In the genomic region with DNA sequence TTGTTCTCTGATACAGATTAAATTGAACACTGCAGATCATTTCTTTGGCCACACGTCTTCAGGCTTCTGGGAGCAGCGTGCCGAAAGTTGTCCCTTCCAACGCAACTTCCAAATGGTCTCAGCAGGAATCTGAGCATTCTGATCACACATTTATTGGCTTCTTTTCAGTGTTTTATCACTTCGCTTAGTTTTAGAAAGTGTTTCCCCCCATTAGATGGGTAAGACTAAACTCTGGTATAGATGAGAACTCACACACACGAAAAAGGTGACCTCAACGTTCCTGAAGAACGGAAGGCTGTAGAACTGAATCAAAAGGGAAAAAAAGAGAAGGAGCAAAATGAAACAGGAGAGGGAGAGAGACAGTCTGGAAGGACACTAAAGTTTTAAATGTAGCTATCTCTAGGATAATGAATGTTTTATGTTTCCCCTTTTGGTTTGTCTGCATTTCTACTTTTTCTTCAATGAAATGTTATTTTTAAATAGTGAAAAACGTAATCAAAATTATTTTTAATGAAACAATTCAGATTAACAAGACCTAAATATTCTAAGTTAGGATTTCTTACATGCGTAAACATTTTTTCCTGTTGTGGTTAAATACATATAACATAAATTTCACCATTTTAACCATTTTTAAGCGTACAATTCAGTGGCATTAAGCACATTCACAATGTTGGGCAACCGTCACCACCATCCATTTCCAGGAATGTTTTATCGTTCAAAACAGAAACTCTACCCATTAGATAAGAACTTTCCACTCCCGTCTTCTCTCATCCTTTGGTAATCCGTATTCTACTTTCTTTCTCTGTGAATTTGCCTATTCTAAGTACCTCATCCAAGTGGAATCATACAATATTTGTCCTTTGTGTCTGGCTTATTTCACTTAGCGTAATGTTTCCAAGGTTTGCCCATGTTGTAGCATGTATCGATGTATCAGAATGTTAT, we compare ENCODE assay signal across 1 cellular context.
A peak's percentile ranks its signal among the peaks of the same experiment; 100 is the strongest.
TF ChIP-seq lines count a peak whose summit lies in the region.

No MANE protein-coding gene starts in this region.

TF ChIP-seq in K562, 482 proteins besides CTCF, POLR2A, EP300 and RAD21 (continued from another document and continues in another):
- TF ChIP-seq, protein P1, sequence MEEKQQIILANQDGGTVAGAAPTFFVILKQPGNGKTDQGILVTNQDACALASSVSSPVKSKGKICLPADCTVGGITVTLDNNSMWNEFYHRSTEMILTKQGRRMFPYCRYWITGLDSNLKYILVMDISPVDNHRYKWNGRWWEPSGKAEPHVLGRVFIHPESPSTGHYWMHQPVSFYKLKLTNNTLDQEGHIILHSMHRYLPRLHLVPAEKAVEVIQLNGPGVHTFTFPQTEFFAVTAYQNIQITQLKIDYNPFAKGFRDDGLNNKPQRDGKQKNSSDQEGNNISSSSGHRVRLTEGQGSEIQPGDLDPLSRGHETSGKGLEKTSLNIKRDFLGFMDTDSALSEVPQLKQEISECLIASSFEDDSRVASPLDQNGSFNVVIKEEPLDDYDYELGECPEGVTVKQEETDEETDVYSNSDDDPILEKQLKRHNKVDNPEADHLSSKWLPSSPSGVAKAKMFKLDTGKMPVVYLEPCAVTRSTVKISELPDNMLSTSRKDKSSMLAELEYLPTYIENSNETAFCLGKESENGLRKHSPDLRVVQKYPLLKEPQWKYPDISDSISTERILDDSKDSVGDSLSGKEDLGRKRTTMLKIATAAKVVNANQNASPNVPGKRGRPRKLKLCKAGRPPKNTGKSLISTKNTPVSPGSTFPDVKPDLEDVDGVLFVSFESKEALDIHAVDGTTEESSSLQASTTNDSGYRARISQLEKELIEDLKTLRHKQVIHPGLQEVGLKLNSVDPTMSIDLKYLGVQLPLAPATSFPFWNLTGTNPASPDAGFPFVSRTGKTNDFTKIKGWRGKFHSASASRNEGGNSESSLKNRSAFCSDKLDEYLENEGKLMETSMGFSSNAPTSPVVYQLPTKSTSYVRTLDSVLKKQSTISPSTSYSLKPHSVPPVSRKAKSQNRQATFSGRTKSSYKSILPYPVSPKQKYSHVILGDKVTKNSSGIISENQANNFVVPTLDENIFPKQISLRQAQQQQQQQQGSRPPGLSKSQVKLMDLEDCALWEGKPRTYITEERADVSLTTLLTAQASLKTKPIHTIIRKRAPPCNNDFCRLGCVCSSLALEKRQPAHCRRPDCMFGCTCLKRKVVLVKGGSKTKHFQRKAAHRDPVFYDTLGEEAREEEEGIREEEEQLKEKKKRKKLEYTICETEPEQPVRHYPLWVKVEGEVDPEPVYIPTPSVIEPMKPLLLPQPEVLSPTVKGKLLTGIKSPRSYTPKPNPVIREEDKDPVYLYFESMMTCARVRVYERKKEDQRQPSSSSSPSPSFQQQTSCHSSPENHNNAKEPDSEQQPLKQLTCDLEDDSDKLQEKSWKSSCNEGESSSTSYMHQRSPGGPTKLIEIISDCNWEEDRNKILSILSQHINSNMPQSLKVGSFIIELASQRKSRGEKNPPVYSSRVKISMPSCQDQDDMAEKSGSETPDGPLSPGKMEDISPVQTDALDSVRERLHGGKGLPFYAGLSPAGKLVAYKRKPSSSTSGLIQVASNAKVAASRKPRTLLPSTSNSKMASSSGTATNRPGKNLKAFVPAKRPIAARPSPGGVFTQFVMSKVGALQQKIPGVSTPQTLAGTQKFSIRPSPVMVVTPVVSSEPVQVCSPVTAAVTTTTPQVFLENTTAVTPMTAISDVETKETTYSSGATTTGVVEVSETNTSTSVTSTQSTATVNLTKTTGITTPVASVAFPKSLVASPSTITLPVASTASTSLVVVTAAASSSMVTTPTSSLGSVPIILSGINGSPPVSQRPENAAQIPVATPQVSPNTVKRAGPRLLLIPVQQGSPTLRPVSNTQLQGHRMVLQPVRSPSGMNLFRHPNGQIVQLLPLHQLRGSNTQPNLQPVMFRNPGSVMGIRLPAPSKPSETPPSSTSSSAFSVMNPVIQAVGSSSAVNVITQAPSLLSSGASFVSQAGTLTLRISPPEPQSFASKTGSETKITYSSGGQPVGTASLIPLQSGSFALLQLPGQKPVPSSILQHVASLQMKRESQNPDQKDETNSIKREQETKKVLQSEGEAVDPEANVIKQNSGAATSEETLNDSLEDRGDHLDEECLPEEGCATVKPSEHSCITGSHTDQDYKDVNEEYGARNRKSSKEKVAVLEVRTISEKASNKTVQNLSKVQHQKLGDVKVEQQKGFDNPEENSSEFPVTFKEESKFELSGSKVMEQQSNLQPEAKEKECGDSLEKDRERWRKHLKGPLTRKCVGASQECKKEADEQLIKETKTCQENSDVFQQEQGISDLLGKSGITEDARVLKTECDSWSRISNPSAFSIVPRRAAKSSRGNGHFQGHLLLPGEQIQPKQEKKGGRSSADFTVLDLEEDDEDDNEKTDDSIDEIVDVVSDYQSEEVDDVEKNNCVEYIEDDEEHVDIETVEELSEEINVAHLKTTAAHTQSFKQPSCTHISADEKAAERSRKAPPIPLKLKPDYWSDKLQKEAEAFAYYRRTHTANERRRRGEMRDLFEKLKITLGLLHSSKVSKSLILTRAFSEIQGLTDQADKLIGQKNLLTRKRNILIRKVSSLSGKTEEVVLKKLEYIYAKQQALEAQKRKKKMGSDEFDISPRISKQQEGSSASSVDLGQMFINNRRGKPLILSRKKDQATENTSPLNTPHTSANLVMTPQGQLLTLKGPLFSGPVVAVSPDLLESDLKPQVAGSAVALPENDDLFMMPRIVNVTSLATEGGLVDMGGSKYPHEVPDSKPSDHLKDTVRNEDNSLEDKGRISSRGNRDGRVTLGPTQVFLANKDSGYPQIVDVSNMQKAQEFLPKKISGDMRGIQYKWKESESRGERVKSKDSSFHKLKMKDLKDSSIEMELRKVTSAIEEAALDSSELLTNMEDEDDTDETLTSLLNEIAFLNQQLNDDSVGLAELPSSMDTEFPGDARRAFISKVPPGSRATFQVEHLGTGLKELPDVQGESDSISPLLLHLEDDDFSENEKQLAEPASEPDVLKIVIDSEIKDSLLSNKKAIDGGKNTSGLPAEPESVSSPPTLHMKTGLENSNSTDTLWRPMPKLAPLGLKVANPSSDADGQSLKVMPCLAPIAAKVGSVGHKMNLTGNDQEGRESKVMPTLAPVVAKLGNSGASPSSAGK (IDR thresholded peaks at IDR 0.05): peak; percentile 30; the same call in 1 of the 2 replicates
- TF ChIP-seq, protein P2, sequence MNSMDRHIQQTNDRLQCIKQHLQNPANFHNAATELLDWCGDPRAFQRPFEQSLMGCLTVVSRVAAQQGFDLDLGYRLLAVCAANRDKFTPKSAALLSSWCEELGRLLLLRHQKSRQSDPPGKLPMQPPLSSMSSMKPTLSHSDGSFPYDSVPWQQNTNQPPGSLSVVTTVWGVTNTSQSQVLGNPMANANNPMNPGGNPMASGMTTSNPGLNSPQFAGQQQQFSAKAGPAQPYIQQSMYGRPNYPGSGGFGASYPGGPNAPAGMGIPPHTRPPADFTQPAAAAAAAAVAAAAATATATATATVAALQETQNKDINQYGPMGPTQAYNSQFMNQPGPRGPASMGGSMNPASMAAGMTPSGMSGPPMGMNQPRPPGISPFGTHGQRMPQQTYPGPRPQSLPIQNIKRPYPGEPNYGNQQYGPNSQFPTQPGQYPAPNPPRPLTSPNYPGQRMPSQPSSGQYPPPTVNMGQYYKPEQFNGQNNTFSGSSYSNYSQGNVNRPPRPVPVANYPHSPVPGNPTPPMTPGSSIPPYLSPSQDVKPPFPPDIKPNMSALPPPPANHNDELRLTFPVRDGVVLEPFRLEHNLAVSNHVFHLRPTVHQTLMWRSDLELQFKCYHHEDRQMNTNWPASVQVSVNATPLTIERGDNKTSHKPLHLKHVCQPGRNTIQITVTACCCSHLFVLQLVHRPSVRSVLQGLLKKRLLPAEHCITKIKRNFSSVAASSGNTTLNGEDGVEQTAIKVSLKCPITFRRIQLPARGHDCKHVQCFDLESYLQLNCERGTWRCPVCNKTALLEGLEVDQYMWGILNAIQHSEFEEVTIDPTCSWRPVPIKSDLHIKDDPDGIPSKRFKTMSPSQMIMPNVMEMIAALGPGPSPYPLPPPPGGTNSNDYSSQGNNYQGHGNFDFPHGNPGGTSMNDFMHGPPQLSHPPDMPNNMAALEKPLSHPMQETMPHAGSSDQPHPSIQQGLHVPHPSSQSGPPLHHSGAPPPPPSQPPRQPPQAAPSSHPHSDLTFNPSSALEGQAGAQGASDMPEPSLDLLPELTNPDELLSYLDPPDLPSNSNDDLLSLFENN (IDR thresholded peaks at IDR 0.05; ENCODE audit: low read depth in 2 of 2, low read length in 2 of 2): 0 out of 4 replicates have a peak, but pooled peaks of 1 of the 2 experiments have one; percentile 25
- TF ChIP-seq ZNF77 (CRISPR knock-in tag; IDR thresholded peaks at IDR 0.05): no peak
- TF ChIP-seq PCBP2 (IDR thresholded peaks at IDR 0.05; ENCODE audit: low read depth, low read length, poor library complexity, severe bottlenecking): no peak
- no peak for TF ChIP-seq NFYB (IDR thresholded peaks at IDR 0.05; ENCODE audit: extremely low read depth, insufficient read length)
- no peak for TF ChIP-seq KLF13 (tag; IDR thresholded peaks at IDR 0.05; ENCODE audit: borderline replicate concordance, low read depth)
- peak; percentile 70; the same call in 1 of the 2 replicates for TF ChIP-seq FOXM1 (IDR thresholded peaks at IDR 0.05; ENCODE audit: low read depth)
- no peak for TF ChIP-seq FOXM1 (CRISPR knock-in tag; IDR thresholded peaks at IDR 0.05; ENCODE audit: low read depth)
- TF ChIP-seq, protein P3, sequence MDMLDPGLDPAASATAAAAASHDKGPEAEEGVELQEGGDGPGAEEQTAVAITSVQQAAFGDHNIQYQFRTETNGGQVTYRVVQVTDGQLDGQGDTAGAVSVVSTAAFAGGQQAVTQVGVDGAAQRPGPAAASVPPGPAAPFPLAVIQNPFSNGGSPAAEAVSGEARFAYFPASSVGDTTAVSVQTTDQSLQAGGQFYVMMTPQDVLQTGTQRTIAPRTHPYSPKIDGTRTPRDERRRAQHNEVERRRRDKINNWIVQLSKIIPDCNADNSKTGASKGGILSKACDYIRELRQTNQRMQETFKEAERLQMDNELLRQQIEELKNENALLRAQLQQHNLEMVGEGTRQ (CRISPR knock-in tag; IDR thresholded peaks at IDR 0.05): no peak
- no peak for TF ChIP-seq ZFX (CRISPR knock-in tag; IDR thresholded peaks at IDR 0.05)
- TF ChIP-seq, protein P4, sequence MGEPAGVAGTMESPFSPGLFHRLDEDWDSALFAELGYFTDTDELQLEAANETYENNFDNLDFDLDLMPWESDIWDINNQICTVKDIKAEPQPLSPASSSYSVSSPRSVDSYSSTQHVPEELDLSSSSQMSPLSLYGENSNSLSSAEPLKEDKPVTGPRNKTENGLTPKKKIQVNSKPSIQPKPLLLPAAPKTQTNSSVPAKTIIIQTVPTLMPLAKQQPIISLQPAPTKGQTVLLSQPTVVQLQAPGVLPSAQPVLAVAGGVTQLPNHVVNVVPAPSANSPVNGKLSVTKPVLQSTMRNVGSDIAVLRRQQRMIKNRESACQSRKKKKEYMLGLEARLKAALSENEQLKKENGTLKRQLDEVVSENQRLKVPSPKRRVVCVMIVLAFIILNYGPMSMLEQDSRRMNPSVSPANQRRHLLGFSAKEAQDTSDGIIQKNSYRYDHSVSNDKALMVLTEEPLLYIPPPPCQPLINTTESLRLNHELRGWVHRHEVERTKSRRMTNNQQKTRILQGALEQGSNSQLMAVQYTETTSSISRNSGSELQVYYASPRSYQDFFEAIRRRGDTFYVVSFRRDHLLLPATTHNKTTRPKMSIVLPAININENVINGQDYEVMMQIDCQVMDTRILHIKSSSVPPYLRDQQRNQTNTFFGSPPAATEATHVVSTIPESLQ (CRISPR knock-in tag; IDR thresholded peaks at IDR 0.05): no peak
- TF ChIP-seq, protein P5, sequence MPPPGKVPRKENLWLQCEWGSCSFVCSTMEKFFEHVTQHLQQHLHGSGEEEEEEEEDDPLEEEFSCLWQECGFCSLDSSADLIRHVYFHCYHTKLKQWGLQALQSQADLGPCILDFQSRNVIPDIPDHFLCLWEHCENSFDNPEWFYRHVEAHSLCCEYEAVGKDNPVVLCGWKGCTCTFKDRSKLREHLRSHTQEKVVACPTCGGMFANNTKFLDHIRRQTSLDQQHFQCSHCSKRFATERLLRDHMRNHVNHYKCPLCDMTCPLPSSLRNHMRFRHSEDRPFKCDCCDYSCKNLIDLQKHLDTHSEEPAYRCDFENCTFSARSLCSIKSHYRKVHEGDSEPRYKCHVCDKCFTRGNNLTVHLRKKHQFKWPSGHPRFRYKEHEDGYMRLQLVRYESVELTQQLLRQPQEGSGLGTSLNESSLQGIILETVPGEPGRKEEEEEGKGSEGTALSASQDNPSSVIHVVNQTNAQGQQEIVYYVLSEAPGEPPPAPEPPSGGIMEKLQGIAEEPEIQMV (tag; conservative IDR thresholded peaks at IDR 0.05; ENCODE audit: low read depth): 0 out of 2 replicates have a peak, but pooled peaks have one; percentile 11
- no peak for TF ChIP-seq U2AF2 (optimal IDR thresholded peaks at IDR 0.05; ENCODE audit: low read depth, low read length)
- no peak for TF ChIP-seq CCAR2 (IDR thresholded peaks at IDR 0.05; ENCODE audit: low read depth, low read length)
- TF ChIP-seq GATAD2B (IDR thresholded peaks at IDR 0.05; ENCODE audit: borderline replicate concordance): peak; percentile 89
- TF ChIP-seq ARID1B (IDR thresholded peaks at IDR 0.05): peak; percentile 98
- TF ChIP-seq RCOR1 (IDR thresholded peaks at IDR 0.05; ENCODE audit: borderline replicate concordance in 1 of 2, low read depth in 2 of 2, low read length in 2 of 2): peak in 1 of 2 experiments; percentile 84; a peak in 2 of 4 replicates
- peak; percentile 22 for TF ChIP-seq MEIS2 (IDR thresholded peaks at IDR 0.05; ENCODE audit: partially characterized antibody)
- TF ChIP-seq, protein P6, sequence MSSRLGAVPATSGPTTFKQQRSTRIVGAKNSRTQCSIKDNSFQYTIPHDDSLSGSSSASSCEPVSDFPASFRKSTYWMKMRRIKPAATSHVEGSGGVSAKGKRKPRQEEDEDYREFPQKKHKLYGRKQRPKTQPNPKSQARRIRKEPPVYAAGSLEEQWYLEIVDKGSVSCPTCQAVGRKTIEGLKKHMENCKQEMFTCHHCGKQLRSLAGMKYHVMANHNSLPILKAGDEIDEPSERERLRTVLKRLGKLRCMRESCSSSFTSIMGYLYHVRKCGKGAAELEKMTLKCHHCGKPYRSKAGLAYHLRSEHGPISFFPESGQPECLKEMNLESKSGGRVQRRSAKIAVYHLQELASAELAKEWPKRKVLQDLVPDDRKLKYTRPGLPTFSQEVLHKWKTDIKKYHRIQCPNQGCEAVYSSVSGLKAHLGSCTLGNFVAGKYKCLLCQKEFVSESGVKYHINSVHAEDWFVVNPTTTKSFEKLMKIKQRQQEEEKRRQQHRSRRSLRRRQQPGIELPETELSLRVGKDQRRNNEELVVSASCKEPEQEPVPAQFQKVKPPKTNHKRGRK (tag; IDR thresholded peaks at IDR 0.05): no peak
- TF ChIP-seq, protein P7, sequence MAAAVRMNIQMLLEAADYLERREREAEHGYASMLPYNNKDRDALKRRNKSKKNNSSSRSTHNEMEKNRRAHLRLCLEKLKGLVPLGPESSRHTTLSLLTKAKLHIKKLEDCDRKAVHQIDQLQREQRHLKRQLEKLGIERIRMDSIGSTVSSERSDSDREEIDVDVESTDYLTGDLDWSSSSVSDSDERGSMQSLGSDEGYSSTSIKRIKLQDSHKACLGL (CRISPR knock-in tag; IDR thresholded peaks at IDR 0.05; ENCODE audit: borderline replicate concordance, poor library complexity, severe bottlenecking): no peak
- TF ChIP-seq ZBTB7A (IDR thresholded peaks at IDR 0.05; ENCODE audit: borderline replicate concordance, control insufficient read depth, low read depth, low read length): no peak
- TF ChIP-seq BACH1 (tag; IDR thresholded peaks at IDR 0.05): no peak
- TF ChIP-seq NCOA1 (IDR thresholded peaks at IDR 0.05; ENCODE audit: low read depth): peak; percentile 71; the same call in 1 of the 2 replicates
- peak; percentile 29; the same call in 1 of the 2 replicates for TF ChIP-seq BCOR (IDR thresholded peaks at IDR 0.05)
- TF ChIP-seq SMAD3 (CRISPR knock-in tag; conservative IDR thresholded peaks at IDR 0.05): no peak
- TF ChIP-seq PTRF (tag; IDR thresholded peaks at IDR 0.05): no peak
- TF ChIP-seq ZNF551 (CRISPR knock-in tag; IDR thresholded peaks at IDR 0.05): no peak
- no peak; the same call in 1 of the 2 replicates for TF ChIP-seq ZNF197 (CRISPR knock-in tag; IDR thresholded peaks at IDR 0.05; ENCODE audit: low read depth)
